1 cellular context compared by ENCODE assay signal in genomic region chr16:21523411-21524067, GRCh38.
A peak's percentile ranks its signal among the peaks of the same experiment; 100 is the strongest.
TF ChIP-seq lines count a peak whose summit lies in the region.

No MANE protein-coding gene starts in this region.

TF ChIP-seq in HepG2, 621 proteins besides CTCF, POLR2A, EP300 and RAD21 (continued from another document and continues in another):
- TF ChIP-seq TIGD3 (CRISPR knock-in tag; IDR thresholded peaks at IDR 0.05; ENCODE audit: borderline replicate concordance) (peak; percentile 83; the same call in 1 of the 2 replicates), FOXP1 (IDR thresholded peaks at IDR 0.05) (no peak), FOXP1 (CRISPR knock-in tag; IDR thresholded peaks at IDR 0.05) (peak; percentile 29; the same call in 1 of the 2 replicates), ZNF558 (CRISPR knock-in tag; IDR thresholded peaks at IDR 0.05; ENCODE audit: borderline replicate concordance) (no peak), ZNF660 (CRISPR knock-in tag; IDR thresholded peaks at IDR 0.05; ENCODE audit: borderline replicate concordance, low read depth) (no peak), HNRNPLL (IDR thresholded peaks at IDR 0.05; ENCODE audit: low read depth, low read length, poor library complexity, severe bottlenecking) (peak; percentile 51), REXO4 (CRISPR knock-in tag; IDR thresholded peaks at IDR 0.05; ENCODE audit: borderline replicate concordance) (0 out of 2 replicates have a peak, but pooled peaks have one; percentile 19), NR0B2 (CRISPR knock-in tag; IDR thresholded peaks at IDR 0.05) (peak; percentile 33; the same call in 1 of the 2 replicates), U2AF1 (optimal IDR thresholded peaks at IDR 0.05; ENCODE audit: low read depth, low read length) (peak; percentile 78), ZNF446 (CRISPR knock-in tag; IDR thresholded peaks at IDR 0.05) (peak; percentile 48; the same call in 1 of the 2 replicates), NONO (IDR thresholded peaks at IDR 0.05) (no peak), NONO (CRISPR knock-in tag; conservative IDR thresholded peaks at IDR 0.05) (peak; percentile 61; the same call in 1 of the 2 replicates), NFKBIZ (CRISPR knock-in tag; IDR thresholded peaks at IDR 0.05) (no peak), KDM4B (CRISPR knock-in tag; IDR thresholded peaks at IDR 0.05) (no peak), DPF2 (CRISPR knock-in tag; IDR thresholded peaks at IDR 0.05; ENCODE audit: borderline replicate concordance, low read depth) (peak; percentile 35; the same call in 1 of the 2 replicates), TRAFD1 (CRISPR knock-in tag; IDR thresholded peaks at IDR 0.05; ENCODE audit: borderline replicate concordance) (0 out of 2 replicates have a peak, but pooled peaks have one; percentile 80), KDM2A (CRISPR knock-in tag; IDR thresholded peaks at IDR 0.05; ENCODE audit: borderline replicate concordance, low read depth) (peak; percentile 32), TSC22D2 (CRISPR knock-in tag; IDR thresholded peaks at IDR 0.05; ENCODE audit: borderline replicate concordance) (peak; percentile 54; the same call in 1 of the 2 replicates), NFYB (CRISPR knock-in tag; IDR thresholded peaks at IDR 0.05) (0 out of 2 replicates have a peak, but pooled peaks have one; percentile 4), SALL1 (CRISPR knock-in tag; IDR thresholded peaks at IDR 0.05) (peak; percentile 57; the same call in 1 of the 2 replicates), KMT2A (CRISPR knock-in tag; IDR thresholded peaks at IDR 0.05) (0 out of 2 replicates have a peak, but pooled peaks have one; percentile 69), FOXO1 (CRISPR knock-in tag; IDR thresholded peaks at IDR 0.05) (peak; percentile 10), ZKSCAN8 (CRISPR knock-in tag; IDR thresholded peaks at IDR 0.05; ENCODE audit: borderline replicate concordance) (no peak; the same call in 1 of the 2 replicates), ZNF615 (CRISPR knock-in tag; IDR thresholded peaks at IDR 0.05; ENCODE audit: borderline replicate concordance) (no peak), ZNF274 (CRISPR knock-in tag; IDR thresholded peaks at IDR 0.05) (0 out of 2 replicates have a peak, but pooled peaks have one; percentile 35), CEBPG (CRISPR knock-in tag; IDR thresholded peaks at IDR 0.05) (no peak), HDAC1 (CRISPR knock-in tag; IDR thresholded peaks at IDR 0.05) (no peak), TCF12 (IDR thresholded peaks at IDR 0.05) (no peak), TCF12 (CRISPR knock-in tag; IDR thresholded peaks at IDR 0.05) (no peak), HNF4G (IDR thresholded peaks at IDR 0.05; ENCODE audit: borderline replicate concordance, low read depth, low read length) (0 out of 2 replicates have a peak, but pooled peaks have one; percentile 2), HNF4G (CRISPR knock-in tag; IDR thresholded peaks at IDR 0.05; ENCODE audit: borderline replicate concordance, low read depth) (peak; percentile 38; the same call in 1 of the 2 replicates), KAT7 (CRISPR knock-in tag; IDR thresholded peaks at IDR 0.05; ENCODE audit: borderline replicate concordance) (0 out of 2 replicates have a peak, but pooled peaks have one; percentile 88), MTA3 (CRISPR knock-in tag; IDR thresholded peaks at IDR 0.05) (no peak), RBAK (CRISPR knock-in tag; IDR thresholded peaks at IDR 0.05) (peak; percentile 4; the same call in 1 of the 2 replicates), DZIP1 (CRISPR knock-in tag; IDR thresholded peaks at IDR 0.05) (peak; percentile 77; the same call in 1 of the 2 replicates), ZNF749 (CRISPR knock-in tag; IDR thresholded peaks at IDR 0.05; ENCODE audit: borderline replicate concordance) (peak; percentile 65), PHF21A (CRISPR knock-in tag; IDR thresholded peaks at IDR 0.05) (no peak; the same call in 1 of the 2 replicates), ZMYM3 (CRISPR knock-in tag; IDR thresholded peaks at IDR 0.05) (peak; percentile 76), ZBTB34 (CRISPR knock-in tag; IDR thresholded peaks at IDR 0.05) (peak; percentile 67; the same call in 1 of the 2 replicates), HOXA7 (CRISPR knock-in tag; IDR thresholded peaks at IDR 0.05) (no peak), NFE2 (CRISPR knock-in tag; IDR thresholded peaks at IDR 0.05) (0 out of 2 replicates have a peak, but pooled peaks have one; percentile 11), REPIN1 (CRISPR knock-in tag; IDR thresholded peaks at IDR 0.05; ENCODE audit: borderline replicate concordance, low read depth) (peak; percentile 38; the same call in 1 of the 2 replicates), ZNF576 (CRISPR knock-in tag; IDR thresholded peaks at IDR 0.05) (no peak), ZNF451 (CRISPR knock-in tag; IDR thresholded peaks at IDR 0.05) (peak; percentile 54; the same call in 1 of the 2 replicates)
- TF ChIP-seq, protein P1, sequence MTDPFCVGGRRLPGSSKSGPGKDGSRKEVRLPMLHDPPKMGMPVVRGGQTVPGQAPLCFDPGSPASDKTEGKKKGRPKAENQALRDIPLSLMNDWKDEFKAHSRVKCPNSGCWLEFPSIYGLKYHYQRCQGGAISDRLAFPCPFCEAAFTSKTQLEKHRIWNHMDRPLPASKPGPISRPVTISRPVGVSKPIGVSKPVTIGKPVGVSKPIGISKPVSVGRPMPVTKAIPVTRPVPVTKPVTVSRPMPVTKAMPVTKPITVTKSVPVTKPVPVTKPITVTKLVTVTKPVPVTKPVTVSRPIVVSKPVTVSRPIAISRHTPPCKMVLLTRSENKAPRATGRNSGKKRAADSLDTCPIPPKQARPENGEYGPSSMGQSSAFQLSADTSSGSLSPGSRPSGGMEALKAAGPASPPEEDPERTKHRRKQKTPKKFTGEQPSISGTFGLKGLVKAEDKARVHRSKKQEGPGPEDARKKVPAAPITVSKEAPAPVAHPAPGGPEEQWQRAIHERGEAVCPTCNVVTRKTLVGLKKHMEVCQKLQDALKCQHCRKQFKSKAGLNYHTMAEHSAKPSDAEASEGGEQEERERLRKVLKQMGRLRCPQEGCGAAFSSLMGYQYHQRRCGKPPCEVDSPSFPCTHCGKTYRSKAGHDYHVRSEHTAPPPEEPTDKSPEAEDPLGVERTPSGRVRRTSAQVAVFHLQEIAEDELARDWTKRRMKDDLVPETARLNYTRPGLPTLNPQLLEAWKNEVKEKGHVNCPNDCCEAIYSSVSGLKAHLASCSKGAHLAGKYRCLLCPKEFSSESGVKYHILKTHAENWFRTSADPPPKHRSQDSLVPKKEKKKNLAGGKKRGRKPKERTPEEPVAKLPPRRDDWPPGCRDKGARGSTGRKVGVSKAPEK (CRISPR knock-in tag; IDR thresholded peaks at IDR 0.05; ENCODE audit: borderline replicate concordance): peak; percentile 25; the same call in 1 of the 2 replicates
- TF ChIP-seq, protein P2, sequence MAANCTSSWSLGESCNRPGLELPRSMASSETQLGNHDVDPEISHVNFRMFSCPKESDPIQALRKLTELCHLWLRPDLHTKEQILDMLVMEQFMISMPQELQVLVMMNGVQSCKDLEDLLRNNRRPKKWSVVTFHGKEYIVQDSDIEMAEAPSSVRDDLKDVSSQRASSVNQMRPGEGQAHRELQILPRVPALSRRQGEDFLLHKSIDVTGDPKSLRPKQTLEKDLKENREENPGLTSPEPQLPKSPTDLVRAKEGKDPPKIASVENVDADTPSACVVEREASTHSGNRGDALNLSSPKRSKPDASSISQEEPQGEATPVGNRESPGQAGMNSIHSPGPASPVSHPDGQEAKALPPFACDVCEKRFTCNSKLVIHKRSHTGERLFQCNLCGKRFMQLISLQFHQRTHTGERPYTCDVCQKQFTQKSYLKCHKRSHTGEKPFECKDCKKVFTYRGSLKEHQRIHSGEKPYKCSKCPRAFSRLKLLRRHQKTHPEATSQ (CRISPR knock-in tag; IDR thresholded peaks at IDR 0.05; ENCODE audit: borderline replicate concordance): peak; percentile 77
- TF ChIP-seq, protein P3, sequence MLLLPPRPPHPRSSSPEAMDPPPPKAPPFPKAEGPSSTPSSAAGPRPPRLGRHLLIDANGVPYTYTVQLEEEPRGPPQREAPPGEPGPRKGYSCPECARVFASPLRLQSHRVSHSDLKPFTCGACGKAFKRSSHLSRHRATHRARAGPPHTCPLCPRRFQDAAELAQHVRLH (CRISPR knock-in tag; IDR thresholded peaks at IDR 0.05; ENCODE audit: borderline replicate concordance, low read depth): peak; percentile 59; the same call in 1 of the 2 replicates
- TF ChIP-seq, protein P4, sequence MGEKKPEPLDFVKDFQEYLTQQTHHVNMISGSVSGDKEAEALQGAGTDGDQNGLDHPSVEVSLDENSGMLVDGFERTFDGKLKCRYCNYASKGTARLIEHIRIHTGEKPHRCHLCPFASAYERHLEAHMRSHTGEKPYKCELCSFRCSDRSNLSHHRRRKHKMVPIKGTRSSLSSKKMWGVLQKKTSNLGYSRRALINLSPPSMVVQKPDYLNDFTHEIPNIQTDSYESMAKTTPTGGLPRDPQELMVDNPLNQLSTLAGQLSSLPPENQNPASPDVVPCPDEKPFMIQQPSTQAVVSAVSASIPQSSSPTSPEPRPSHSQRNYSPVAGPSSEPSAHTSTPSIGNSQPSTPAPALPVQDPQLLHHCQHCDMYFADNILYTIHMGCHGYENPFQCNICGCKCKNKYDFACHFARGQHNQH (CRISPR knock-in tag; IDR thresholded peaks at IDR 0.05): peak; percentile 36; the same call in 1 of the 2 replicates
- TF ChIP-seq, protein P5, sequence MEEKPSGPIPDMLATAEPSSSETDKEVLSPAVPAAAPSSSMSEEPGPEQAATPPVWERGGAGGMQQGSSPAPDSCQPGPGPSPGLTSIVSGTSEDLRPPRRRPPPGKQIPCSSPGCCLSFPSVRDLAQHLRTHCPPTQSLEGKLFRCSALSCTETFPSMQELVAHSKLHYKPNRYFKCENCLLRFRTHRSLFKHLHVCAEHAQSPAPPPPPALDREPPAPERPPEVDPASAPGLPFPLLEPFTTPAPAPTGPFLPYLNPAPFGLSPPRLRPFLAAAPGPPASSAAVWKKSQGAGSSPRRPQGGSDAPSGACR (CRISPR knock-in tag; IDR thresholded peaks at IDR 0.05): no peak
